Comparison of ENCODE assay signal across 7 cellular contexts in the genomic region with DNA sequence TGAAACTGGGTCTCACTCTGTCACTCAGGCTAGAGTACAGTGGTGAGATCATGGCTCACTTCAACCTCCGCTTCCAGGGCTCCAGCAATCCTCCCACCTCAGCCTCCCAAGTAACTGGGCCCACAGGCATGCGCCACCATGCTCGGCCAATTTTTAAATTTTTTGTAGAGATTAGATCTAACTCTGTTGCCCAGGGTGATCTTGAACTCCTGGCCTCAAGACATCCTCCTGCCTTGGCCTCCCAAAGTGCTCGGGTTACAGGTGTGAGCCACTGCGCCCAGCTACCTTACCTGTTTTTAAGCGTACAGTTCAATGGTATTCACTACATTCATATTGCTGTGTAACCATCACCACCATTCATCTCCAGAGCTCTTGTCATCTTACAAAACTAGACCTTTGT.
"Had no signal": no experiment of that assay in that cellular context is flagged by ENCODE, and none has a peak within 500 bp of the region (broad histone marks: within the 10 kb centered on the region; RNA-seq: fewer than 3 reads in every experiment).

No MANE protein-coding gene starts in this region.

- H3K4me2 ChIP-seq: KMS-11 had no signal

- H3K4me3 ChIP-seq: K562 had no signal

- H3K4me1 Mint-ChIP-seq: IgD-negative memory B cell had no signal

- H3K9ac ChIP-seq: KMS-11 had no signal

- DNase-seq: IMR-90, KBM-7, KG1 had no signal

- H3K4me3 Mint-ChIP-seq: IgD-negative memory B cell had no signal

- H3K27ac Mint-ChIP-seq: IgD-negative memory B cell had no signal

- H3K27ac ChIP-seq: HL-60, KMS-11 had no signal
